16 cellular contexts compared by ENCODE assay signal in genomic region chr7:132191418-132191817, GRCh38.
A peak's percentile ranks its signal among the peaks of the same experiment; 100 is the strongest.
DNase-seq lines count a peak whose midpoint lies in the region; ATAC-seq and TF ChIP-seq lines count a peak whose summit lies in the region.
"Had no signal": no experiment of that assay in that cellular context is flagged by ENCODE, and none has a peak within 500 bp of the region (broad histone marks: within the 10 kb centered on the region; RNA-seq: fewer than 3 reads in every experiment).

No MANE protein-coding gene starts in this region.

- no peak for TF ChIP-seq CTCF in astrocyte of the spinal cord (IDR thresholded peaks at IDR 0.05; ENCODE audit: low read depth, low read length)

- H3K4me3 ChIP-seq in astrocyte of the spinal cord (ENCODE audit: low read depth, low read length) (no peak overlapping the region), aorta (ENCODE audit: low read length in 2 of 2) (no peak overlapping the region)
- H3K4me3 ChIP-seq: BLaER1 treated with 17β-estradiol and CSF1 and Interleukin-3, amounts not matched to agents 10 nM and 100 nM; GM23338; K562 had no signal

- intact Hi-C loops in left ventricle myocardium superior (cut with micrococcal nuclease) = no loop called here
- intact Hi-C loops in Right ventricle myocardium inferior (cut with DNase I) = no loop called here
- intact Hi-C loops in aorta (cut with DNase I) = loop anchor here in 1 of 2 donors (2.0 kb wide), 1 partner anchor 239 kb away; no protein-coding TSS in a partner anchor

- DNase-seq in left ventricle myocardium superior (no peak), Right ventricle myocardium inferior (ENCODE audit: missing footprints) (no peak), astrocyte of the spinal cord (ENCODE audit: low read depth, low spot score) (peak; percentile 2), lung microvascular endothelial cell (ENCODE audit: low read depth in 2 of 2) (peak; percentile 45 to 71), aorta (peak; percentile 50 to 63), middle frontal gyrus (ENCODE audit: extremely low spot score, low spot score) (no peak), ACHN (no peak)
- DNase-seq: NCI-H1417 treated with DMSO at 0.1 percent for 48 hours, NCI-H1930, NCI-H2171 treated with DMSO at 0.1 percent for 48 hours, NCI-H510A, NCI-H82 had no signal

- peak; percentile 34 for ATAC-seq in left ventricle myocardium superior
- no peak for ATAC-seq in Right ventricle myocardium inferior
- ATAC-seq in aorta (ENCODE audit: low FRiP score) = peak; percentile 45
- ATAC-seq in HG03432 (IDR thresholded peaks at IDR 0.05; ENCODE audit: unreplicated experiment) = no peak
- ATAC-seq: GM23338, K562 had no signal

- H3K27ac ChIP-seq in aorta (ENCODE audit: low read depth in 1 of 2, low read length in 2 of 2) = no peak overlapping the region
- H3K27ac ChIP-seq: BLaER1 treated with 17β-estradiol and CSF1 and Interleukin-3, amounts not matched to agents 10 nM and 100 nM had no signal

- in situ Hi-C loops in astrocyte of the spinal cord (cut with HindIII; ENCODE audit: low sequenced_read_pairs) (no loop called here), ACHN (cut with HindIII; ENCODE audit: low pct_ligation_motif_present, low pct_unique_long_range_greater_than_20kb, low sequenced_read_pairs) (no loop called here)

- peaks cover 0 to 3% of the 10 kb centered on the region in 2 donors for H3K36me3 ChIP-seq in aorta (ENCODE audit: control insufficient read depth in 1 of 2, insufficient read depth in 2 of 2, low read length in 1 of 2)
- H3K36me3 ChIP-seq: BLaER1 treated with 17β-estradiol and CSF1 and Interleukin-3, amounts not matched to agents 10 nM and 100 nM had no signal

- H3K4me1 ChIP-seq in aorta (ENCODE audit: control insufficient read depth in 1 of 2, insufficient read depth in 2 of 2, low read length in 2 of 2) = no peaks in the 10 kb centered on the region
- H3K4me1 ChIP-seq: BLaER1 treated with 17β-estradiol and CSF1 and Interleukin-3, amounts not matched to agents 10 nM and 100 nM had no signal

- peaks cover 4% of the 10 kb centered on the region for H3K9me3 ChIP-seq in aorta (ENCODE audit: control insufficient read depth, low read length)

- H3K27me3 ChIP-seq in aorta (ENCODE audit: control insufficient read depth in 1 of 2, insufficient read depth in 2 of 2, low read length in 1 of 2) = no peaks in the 10 kb centered on the region
- H3K27me3 ChIP-seq: BLaER1 treated with 17β-estradiol and CSF1 and Interleukin-3, amounts not matched to agents 10 nM and 100 nM had no signal

- WGBS in aorta, 2 donors = 27 to 34% methylated on average over 3 of the region's 3 CpGs

Comparison
In these comparisons a context has a peak if more than half of its experiments do, and no peak if none do; other contexts are left out.
1. ATAC-seq: peak in left ventricle myocardium superior (single experiment) and aorta (single experiment); none in Right ventricle myocardium inferior (single experiment) and HG03432 (single experiment).
2. DNase-seq: peak in astrocyte of the spinal cord (single experiment), lung microvascular endothelial cell (2 of 2) and aorta (2 of 2); none in left ventricle myocardium superior (single experiment), Right ventricle myocardium inferior (single experiment), middle frontal gyrus (single experiment) and ACHN (single experiment).